ENCODE assay signal across 9 cellular contexts in genomic region chr15:52234596-52235541, GRCh38. TPM values are rescaled to one million over a fixed set of nuclear protein-coding genes. Genes with fewer than 3 reads are reported as not detected.
A peak's percentile ranks its signal among the peaks of the same experiment; 100 is the strongest.
DNase-seq lines count a peak whose midpoint lies in the region; ATAC-seq and TF ChIP-seq lines count a peak whose summit lies in the region.
"Had no signal": no experiment of that assay in that cellular context is flagged by ENCODE, and none has a peak within 500 bp of the region (broad histone marks: within the 10 kb centered on the region; RNA-seq: fewer than 3 reads in every experiment).

No MANE protein-coding gene starts in this region.

- no peak overlapping the region for H3K27ac ChIP-seq in substantia nigra (ENCODE audit: low read depth, low read length, poor library complexity, severe bottlenecking)
- no peak overlapping the region for H3K27ac ChIP-seq in suprapubic skin

- H3K36me3 Mint-ChIP-seq in activated T-cell treated with anti-CD3 and anti-CD28 coated beads, Interleukin-2, amount 50 U/mL, for 24 hours (ENCODE audit: low read depth), result no peaks in the 10 kb centered on the region

- no peak overlapping the region for H3K4me3 ChIP-seq in suprapubic skin

- no peak overlapping the region for H3K4me3 Mint-ChIP-seq in activated T-cell treated with anti-CD3 and anti-CD28 coated beads, Interleukin-2, amount 50 U/mL, for 24 hours

- TF ChIP-seq CTCF in suprapubic skin (IDR thresholded peaks at IDR 0.05), result no peak

- no peaks in the 10 kb centered on the region for H3K27me3 ChIP-seq in suprapubic skin

- H3K4me1 ChIP-seq in suprapubic skin, result peaks cover 9% of the 10 kb centered on the region

- TF ChIP-seq EP300 in suprapubic skin (IDR thresholded peaks at IDR 0.05), result no peak

- TF ChIP-seq POLR2A in suprapubic skin (IDR thresholded peaks at IDR 0.05), result no peak

- H3K27me3 Mint-ChIP-seq in activated T-cell treated with anti-CD3 and anti-CD28 coated beads, Interleukin-2, amount 50 U/mL, for 24 hours, result no peaks in the 10 kb centered on the region

- DNase-seq in activated T-cell treated with anti-CD3 and anti-CD28 coated beads, Interleukin-2, amount 50 U/mL, for 24 hours, result peak; percentile 58
- DNase-seq in stimulated activated CD4-positive, alpha-beta T cell treated with anti-CD3 and anti-CD28 coated beads, Interleukin-2, amount 100 ng/mL, for 24 hours, result peak; percentile 35 to 37
- DNase-seq in substantia nigra (lab: John Stamatoyannopoulos, UW) (no peak), suprapubic skin (ENCODE audit: low spot score in 2 of 2) (no peak), NCI-H345 (lab: John Stamatoyannopoulos, UW) (no peak)
- DNase-seq: left ventricle myocardium superior had no signal

- H3K27ac Mint-ChIP-seq in activated T-cell treated with anti-CD3 and anti-CD28 coated beads, Interleukin-2, amount 50 U/mL, for 24 hours, result peak overlapping the region; percentile 87

- peaks cover 40% of the 10 kb centered on the region for H3K4me1 Mint-ChIP-seq in activated T-cell treated with anti-CD3 and anti-CD28 coated beads, Interleukin-2, amount 50 U/mL, for 24 hours (ENCODE audit: low read depth)

- no peaks in the 10 kb centered on the region for H3K9me3 Mint-ChIP-seq in activated T-cell treated with anti-CD3 and anti-CD28 coated beads, Interleukin-2, amount 50 U/mL, for 24 hours

- ATAC-seq in GM18907 (IDR thresholded peaks at IDR 0.05; ENCODE audit: unreplicated experiment) (peak; percentile 37), HG02884 (IDR thresholded peaks at IDR 0.05; ENCODE audit: unreplicated experiment) (peak; percentile 41), HG03135 (IDR thresholded peaks at IDR 0.05; ENCODE audit: unreplicated experiment) (no peak)

- WGBS in suprapubic skin, result 75% methylated on average over 17 of the region's 17 CpGs

- no peaks in the 10 kb centered on the region for H3K9me3 ChIP-seq in suprapubic skin

- peaks cover 18% of the 10 kb centered on the region for H3K36me3 ChIP-seq in suprapubic skin

RNA-seq across cellular contexts. Expression of gene GNB5, which starts 43.7 kb away (rescaled TPM):
- 10 to 100 TPM; 17.1 to 30.8 (median 24.9) TPM for total RNA-seq in suprapubic skin

Comparison
In these comparisons a context has a peak if more than half of its experiments do, and no peak if none do; other contexts are left out.
1. DNase-seq: peak in activated T-cell treated with anti-CD3 and anti-CD28 coated beads, Interleukin-2, amount 50 U/mL, for 24 hours (single experiment) and stimulated activated CD4-positive, alpha-beta T cell treated with anti-CD3 and anti-CD28 coated beads, Interleukin-2, amount 100 ng/mL, for 24 hours (2 of 2); none in substantia nigra (0 of 49), suprapubic skin (0 of 2) and NCI-H345 (single experiment).